29 cellular contexts compared by ENCODE assay signal in the genomic region with DNA sequence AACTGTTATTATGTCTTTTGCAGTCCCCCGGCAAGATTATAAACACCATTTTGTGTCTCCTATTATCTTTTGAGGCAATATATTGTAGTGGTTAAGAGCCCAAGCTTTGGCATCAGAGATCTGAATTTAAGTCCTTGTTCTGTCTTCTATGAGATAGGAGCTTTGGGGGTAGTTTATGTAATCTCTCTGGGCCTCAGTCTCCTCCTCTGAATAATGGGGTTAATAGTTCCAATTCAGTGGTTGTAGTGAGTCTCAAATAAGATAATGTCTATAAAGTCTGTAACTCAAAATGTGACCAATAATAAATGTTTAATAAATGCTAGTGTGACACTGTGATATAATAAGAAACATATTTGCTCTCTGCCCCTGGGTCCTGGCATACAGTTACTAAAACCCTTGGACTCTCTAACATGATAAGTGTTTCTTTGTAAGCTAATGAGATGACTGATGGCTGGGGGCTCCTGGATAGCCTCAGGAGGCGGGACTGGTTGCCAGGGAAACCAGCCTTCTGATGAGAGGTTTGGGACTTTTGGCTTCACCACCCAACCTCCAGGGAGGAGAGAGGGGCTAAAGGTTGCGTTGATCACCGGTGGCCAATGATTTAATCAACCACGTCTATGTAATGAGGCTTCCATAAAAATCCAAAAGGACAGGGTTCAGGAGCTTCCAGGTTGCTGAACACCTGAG.
DNase-seq lines count a peak whose midpoint lies in the region; ATAC-seq, FAIRE-seq and TF ChIP-seq lines count a peak whose summit lies in the region.
"Had no signal": no experiment of that assay in that cellular context is flagged by ENCODE, and none has a peak within 500 bp of the region (broad histone marks: within the 10 kb centered on the region; RNA-seq: fewer than 3 reads in every experiment).

No MANE protein-coding gene starts in this region.

- H3K23ac ChIP-seq in IMR-90 (ENCODE audit: low read depth, low read length): no peak overlapping the region

- no peak overlapping the region for H3K4ac ChIP-seq in IMR-90 (ENCODE audit: low read depth, low read length)

- no TSS peak for BruUV-seq in IMR-90 (replicated peaks; lab: Mats Ljungman, UMichigan)

- TF ChIP-seq CTCF in activated CD8-positive, alpha-beta T cell treated with anti-CD3 and anti-CD28 coated beads for 36 hours (IDR thresholded peaks at IDR 0.05): no peak
- no peak for TF ChIP-seq CTCF in IMR-90 (conservative IDR thresholded peaks at IDR 0.05; ENCODE audit: low read depth, low read length)
- TF ChIP-seq CTCF in hepatocyte (IDR thresholded peaks at IDR 0.05; ENCODE audit: poor library complexity): no peak

- H3K9ac ChIP-seq in IMR-90 (ENCODE audit: low read depth, low read length): no peak overlapping the region
- H3K9ac ChIP-seq: KMS-11 had no signal

- H4K8ac ChIP-seq in IMR-90 (ENCODE audit: low read depth in 2 of 2, low read length in 2 of 2): no peak overlapping the region

- FAIRE-seq in small intestine (lab: Jason Lieb, UNC): no peak
- no peak for FAIRE-seq in frontal cortex (lab: Jason Lieb, UNC)
- FAIRE-seq: G401.6 had no signal

- POLR2A ChIA-PET in activated CD8-positive, alpha-beta T cell treated with anti-CD3 and anti-CD28 coated beads for 36 hours (lab: Charles Lee): interaction anchor here (1.0 kb wide), 1 partner anchor 131 kb away, joined by 5 read pairs; no protein-coding TSS in a partner anchor
- POLR2A ChIA-PET in activated CD8-positive, alpha-beta T cell treated with anti-CD3 and anti-CD28 coated beads, Interleukin-2, amount 10 ng/mL, durations not matched to agents 7 days and 5 days (lab: Charles Lee): no interaction called here
- POLR2A ChIA-PET in IMR-90 (lab: Charles Lee; ENCODE audit: unreplicated experiment): no interaction called here

- no peaks in the 10 kb centered on the region for H3K27me3 ChIP-seq in IMR-90 (ENCODE audit: control insufficient read depth, insufficient read depth, low read length)
- no peaks in the 10 kb centered on the region for H3K27me3 ChIP-seq in hepatocyte
- H3K27me3 ChIP-seq in small intestine (ENCODE audit: control insufficient read depth in 2 of 2, insufficient read depth in 2 of 2, low read length in 2 of 2): no peaks in the 10 kb centered on the region
- H3K27me3 ChIP-seq: esophagus squamous epithelium, stomach, thyroid gland had no signal

- H2BK15ac ChIP-seq in IMR-90 (ENCODE audit: low read depth, low read length): no peak overlapping the region

- H2BK120ac ChIP-seq in IMR-90 (ENCODE audit: low read depth, low read length): no peak overlapping the region

- peaks cover 63% of the 10 kb centered on the region for H3K4me1 Mint-ChIP-seq in activated CD8-positive, alpha-beta T cell treated with anti-CD3 and anti-CD28 coated beads for 36 hours (ENCODE audit: low read depth)
- peaks cover 9% of the 10 kb centered on the region for H3K4me1 Mint-ChIP-seq in activated CD8-positive, alpha-beta T cell treated with anti-CD3 and anti-CD28 coated beads, Interleukin-2, amount 10 ng/mL, durations not matched to agents 7 days and 5 days (ENCODE audit: low read depth)

- H3K79me2 ChIP-seq in hepatocyte: peaks cover 13% of the 10 kb centered on the region

- H3K4me3 Mint-ChIP-seq in activated CD8-positive, alpha-beta T cell treated with anti-CD3 and anti-CD28 coated beads for 36 hours: no peak overlapping the region
- H3K4me3 Mint-ChIP-seq in activated CD8-positive, alpha-beta T cell treated with anti-CD3 and anti-CD28 coated beads, Interleukin-2, amount 10 ng/mL, durations not matched to agents 7 days and 5 days: no peak overlapping the region
- H3K4me3 Mint-ChIP-seq: H9, immature natural killer cell had no signal

- H4K20me1 ChIP-seq in IMR-90 (ENCODE audit: insufficient read depth, low read length): no peaks in the 10 kb centered on the region; the same call in 1 of the 2 replicates
- H4K20me1 ChIP-seq in hepatocyte (ENCODE audit: insufficient read depth, poor library complexity, severe bottlenecking): no peaks in the 10 kb centered on the region

- H3K18ac ChIP-seq in IMR-90 (ENCODE audit: low read depth, low read length): no peak overlapping the region

- WGBS in IMR-90 (ENCODE audit: extremely low coverage in 2 of 2, insufficient read length in 1 of 2), 2 experiments: no CpG with 5 or more reads among the region's 5 CpGs
- WGBS in hepatocyte (ENCODE audit: low lambda C conversion rate, missing lambda C conversion rate): 84% methylated on average over 5 of the region's 5 CpGs
- 50 to 78% (median 59%) methylated on average over 5 of the region's 5 CpGs for WGBS in small intestine, 3 donors

- H3K27ac ChIP-seq in IMR-90 (ENCODE audit: insufficient read depth, low read length): no peak overlapping the region
- H3K27ac ChIP-seq in hepatocyte: peak overlapping the region; percentile 12
- H3K27ac ChIP-seq in small intestine (ENCODE audit: low read depth in 1 of 2, low read length in 1 of 2): no peak overlapping the region
- H3K27ac ChIP-seq: esophagus squamous epithelium, KMS-11, stomach, thyroid gland, VCaP had no signal

- DNase-seq in activated CD8-positive, alpha-beta T cell treated with anti-CD3 and anti-CD28 coated beads for 36 hours: no peak
- DNase-seq in activated CD8-positive, alpha-beta T cell treated with anti-CD3 and anti-CD28 coated beads, Interleukin-2, amount 10 ng/mL, durations not matched to agents 7 days and 5 days: no peak
- DNase-seq in IMR-90 (no peak), hepatocyte (ENCODE audit: low spot score) (no peak), small intestine (peak; percentile 79), frontal cortex (ENCODE audit: low spot score in 2 of 2) (no peak), NCI-H2171 (lab: John Stamatoyannopoulos, UW) (no peak)
- DNase-seq: activated CD4-positive, alpha-beta T cell treated with anti-CD3 and anti-CD28 coated beads, Interleukin-2, amount 50 U/mL, for 1 hour; central memory CD4-positive, alpha-beta T cell; COR-L47; dermis blood vessel endothelial cell; esophagus squamous epithelium; foreskin melanocyte; H9; hippocampal formation; immature natural killer cell; NCI-H2029 treated with DMSO at 0.1 percent for 48 hours; PC-3; stimulated activated CD4-positive, alpha-beta T cell treated with anti-CD3 and anti-CD28 coated beads, Interleukin-1b, Interleukin-23, amount 100 ng/mL, for 48 hours; stimulated activated CD8-positive, alpha-beta memory T cell treated with anti-CD3 and anti-CD28 coated beads, Interleukin-4, amount 100 ng/mL, for 48 hours; stomach; thyroid gland had no signal

- intact Hi-C loops in activated CD8-positive, alpha-beta T cell treated with anti-CD3 and anti-CD28 coated beads for 36 hours (cut with micrococcal nuclease): no loop called here
- intact Hi-C loops in IMR-90 (cut with micrococcal nuclease): no loop called here

- H3K56ac ChIP-seq in IMR-90 (ENCODE audit: extremely low read depth, insufficient read depth, low read length): no peak overlapping the region

- CTCF ChIA-PET in activated CD8-positive, alpha-beta T cell treated with anti-CD3 and anti-CD28 coated beads for 36 hours (lab: Charles Lee): interaction anchor here (1.1 to 2.8 kb wide), 2 partner anchors 15 to 52 kb away, joined by 3 to 7 read pairs; no protein-coding TSS in a partner anchor
- CTCF ChIA-PET in activated CD8-positive, alpha-beta T cell treated with anti-CD3 and anti-CD28 coated beads, Interleukin-2, amount 10 ng/mL, durations not matched to agents 7 days and 5 days (lab: Charles Lee): interaction anchor here (0.6 to 3.9 kb wide), 3 partner anchors 16 to 235 kb away, joined by 3 to 15 read pairs (median 3); a partner anchor contains a TSS
- CTCF ChIA-PET in IMR-90 (lab: Yijun Ruan, JAX): no interaction called here

- H3K4me1 ChIP-seq in IMR-90 (ENCODE audit: control insufficient read depth, insufficient read depth, low read length) (peaks cover 22% of the 10 kb centered on the region), hepatocyte (ENCODE audit: insufficient read depth) (no peaks in the 10 kb centered on the region), small intestine (ENCODE audit: control insufficient read depth in 2 of 2, insufficient read depth in 1 of 2, low read depth in 1 of 2, low read length in 1 of 2) (peaks cover 0 to 12% of the 10 kb centered on the region in 2 donors)

- no peak overlapping the region for H4K91ac ChIP-seq in IMR-90 (ENCODE audit: insufficient read depth, low read depth, low read length)

- H2AK9ac ChIP-seq in IMR-90 (replicated peaks; ENCODE audit: low read depth, low read length, poor library complexity): no peak overlapping the region

- H3K9me3 ChIP-seq in IMR-90 (ENCODE audit: control insufficient read depth, insufficient read depth, low read length) (no peaks in the 10 kb centered on the region), hepatocyte (ENCODE audit: low read depth) (no peaks in the 10 kb centered on the region), small intestine (ENCODE audit: control insufficient read depth, low read depth) (no peaks in the 10 kb centered on the region)
- H3K9me3 ChIP-seq: esophagus squamous epithelium, stomach, thyroid gland had no signal

- peaks cover 24% of the 10 kb centered on the region for H3K9me1 ChIP-seq in IMR-90 (ENCODE audit: insufficient read depth, low read length)

- H3K27me3 Mint-ChIP-seq in activated CD8-positive, alpha-beta T cell treated with anti-CD3 and anti-CD28 coated beads for 36 hours: no peaks in the 10 kb centered on the region
- H3K27me3 Mint-ChIP-seq in activated CD8-positive, alpha-beta T cell treated with anti-CD3 and anti-CD28 coated beads, Interleukin-2, amount 10 ng/mL, durations not matched to agents 7 days and 5 days (ENCODE audit: low read depth): no peaks in the 10 kb centered on the region

- TF ChIP-seq POLR2A in IMR-90 (IDR thresholded peaks at IDR 0.05; ENCODE audit: low read depth, low read length): no peak

- no peak for ATAC-seq in activated CD8-positive, alpha-beta T cell treated with anti-CD3 and anti-CD28 coated beads for 36 hours
- no peak for ATAC-seq in activated CD8-positive, alpha-beta T cell treated with anti-CD3 and anti-CD28 coated beads, Interleukin-2, amount 10 ng/mL, durations not matched to agents 7 days and 5 days
- ATAC-seq in IMR-90 (ENCODE audit: low read depth) (no peak), HG03565 (IDR thresholded peaks at IDR 0.05; ENCODE audit: unreplicated experiment) (no peak)
- ATAC-seq: left lobe of liver, PC-3, SK-N-SH treated with all-trans-retinoic acid at 6 μM for 48 hours had no signal

- TF ChIP-seq RAD21 in IMR-90 (IDR thresholded peaks at IDR 0.05; ENCODE audit: low read length): no peak

- no peak overlapping the region for H2BK5ac ChIP-seq in IMR-90 (ENCODE audit: low read depth, low read length, poor library complexity, severe bottlenecking)

- H3K36me3 ChIP-seq in IMR-90 (ENCODE audit: control insufficient read depth, insufficient read depth, low read length) (no peaks in the 10 kb centered on the region), hepatocyte (replicated peaks; ENCODE audit: insufficient read depth, low read depth) (no peaks in the 10 kb centered on the region), small intestine (ENCODE audit: control insufficient read depth in 2 of 2, insufficient read depth in 2 of 2, low read length in 2 of 2) (no peaks in the 10 kb centered on the region)
- H3K36me3 ChIP-seq: esophagus squamous epithelium, stomach, thyroid gland had no signal

- H3K9me3 Mint-ChIP-seq in activated CD8-positive, alpha-beta T cell treated with anti-CD3 and anti-CD28 coated beads for 36 hours: no peaks in the 10 kb centered on the region
- H3K9me3 Mint-ChIP-seq in activated CD8-positive, alpha-beta T cell treated with anti-CD3 and anti-CD28 coated beads, Interleukin-2, amount 10 ng/mL, durations not matched to agents 7 days and 5 days (ENCODE audit: insufficient read depth): no peaks in the 10 kb centered on the region
- H3K9me3 Mint-ChIP-seq: H9, immature natural killer cell had no signal

- no peak overlapping the region for H4K5ac ChIP-seq in IMR-90 (ENCODE audit: low read depth, low read length)

- H3K4me2 ChIP-seq in IMR-90 (ENCODE audit: low read depth, low read length) (no peak overlapping the region), hepatocyte (no peak overlapping the region)
- H3K4me2 ChIP-seq: KMS-11 had no signal

- peak overlapping the region; percentile 7; the same call in 1 of the 2 replicates for H2AK5ac ChIP-seq in IMR-90 (ENCODE audit: low read depth, low read length)

- no peaks in the 10 kb centered on the region for H3K9me2 ChIP-seq in hepatocyte (replicated peaks; ENCODE audit: insufficient read depth)

- H2AFZ ChIP-seq in IMR-90 (replicated peaks; ENCODE audit: low read length, poor library complexity): no peak overlapping the region
- H2AFZ ChIP-seq in hepatocyte: no peak overlapping the region

- H3K4me3 ChIP-seq in IMR-90 (ENCODE audit: insufficient read depth, low read depth, low read length) (no peak overlapping the region), hepatocyte (no peak overlapping the region), small intestine (ENCODE audit: low read depth in 1 of 2, low read length in 2 of 2) (no peak overlapping the region)
- H3K4me3 ChIP-seq: esophagus squamous epithelium, skin epidermis, stomach, thyroid gland had no signal

- in situ Hi-C loops in IMR-90 (cut with MboI; ENCODE audit: low sequenced_read_pairs): no loop called here

- peak overlapping the region; percentile 6 for H3K27ac Mint-ChIP-seq in activated CD8-positive, alpha-beta T cell treated with anti-CD3 and anti-CD28 coated beads for 36 hours
- H3K27ac Mint-ChIP-seq in activated CD8-positive, alpha-beta T cell treated with anti-CD3 and anti-CD28 coated beads, Interleukin-2, amount 10 ng/mL, durations not matched to agents 7 days and 5 days: no peak overlapping the region
- H3K27ac Mint-ChIP-seq: H9, immature natural killer cell had no signal

- H3K14ac ChIP-seq in IMR-90 (replicated peaks; ENCODE audit: low read depth, low read length): no peak overlapping the region

- H3K36me3 Mint-ChIP-seq in activated CD8-positive, alpha-beta T cell treated with anti-CD3 and anti-CD28 coated beads for 36 hours (ENCODE audit: low read depth): peaks cover 14% of the 10 kb centered on the region
- H3K36me3 Mint-ChIP-seq in activated CD8-positive, alpha-beta T cell treated with anti-CD3 and anti-CD28 coated beads, Interleukin-2, amount 10 ng/mL, durations not matched to agents 7 days and 5 days (ENCODE audit: low read depth): peaks cover 15% of the 10 kb centered on the region

- H3K79me1 ChIP-seq in IMR-90 (ENCODE audit: low read depth in 1 of 2, low read length in 2 of 2): peaks cover 43 to 70% of the 10 kb centered on the region in 2 experiments

- no peak overlapping the region for H2BK20ac ChIP-seq in IMR-90 (ENCODE audit: low read depth, low read length)

- dilution Hi-C loops in IMR-90 (cut with HindIII; ENCODE audit: low sequenced_read_pairs, unreplicated experiment): no loop called here
